Comparison of ENCODE assay signal across 28 cellular contexts in the genomic region with DNA sequence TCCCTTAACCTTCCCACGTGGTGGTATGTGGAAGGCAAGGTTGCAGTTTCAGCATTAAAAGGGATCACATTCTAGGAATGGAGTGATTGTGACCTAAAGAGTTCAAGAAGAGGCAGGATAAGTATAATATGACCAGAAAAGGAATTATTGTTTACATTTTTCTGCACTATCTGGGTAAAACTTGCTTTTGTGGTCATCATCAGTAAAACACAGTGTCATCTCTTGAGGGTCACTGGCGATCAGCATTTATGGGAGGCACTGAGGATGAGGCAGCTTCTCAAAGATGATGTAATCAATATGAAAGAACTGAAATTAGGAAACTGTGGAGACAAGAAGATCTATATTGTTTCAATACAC.
DNase-seq lines count a peak whose midpoint lies in the region; ATAC-seq, FAIRE-seq and TF ChIP-seq lines count a peak whose summit lies in the region.
"Had no signal": no experiment of that assay in that cellular context is flagged by ENCODE, and none has a peak within 500 bp of the region (broad histone marks: within the 10 kb centered on the region; RNA-seq: fewer than 3 reads in every experiment).

No MANE protein-coding gene starts in this region.

- no peak overlapping the region for H3K4ac ChIP-seq in IMR-90 (ENCODE audit: low read depth, low read length)

- peak overlapping the region; percentile 9; the same call in 1 of the 2 replicates for H3K18ac ChIP-seq in IMR-90 (ENCODE audit: low read depth, low read length)

- TF ChIP-seq EP300 in HepG2 (IDR thresholded peaks at IDR 0.05; ENCODE audit: low read depth in 2 of 2, low read length in 2 of 2) (no peak), HepG2 (CRISPR knock-in tag; IDR thresholded peaks at IDR 0.05; ENCODE audit: borderline replicate concordance) (no peak)

- H3K9me3 ChIP-seq in HepG2 (ENCODE audit: low read length) (no peaks in the 10 kb centered on the region), right lobe of liver (no peaks in the 10 kb centered on the region), IMR-90 (ENCODE audit: control insufficient read depth, insufficient read depth, low read length) (no peaks in the 10 kb centered on the region), uterus (no peaks in the 10 kb centered on the region)
- H3K9me3 ChIP-seq: A549; BLaER1 treated with 17β-estradiol and CSF1 and Interleukin-3, amounts not matched to agents 10 nM and 100 nM; HAP-1; SJSA1 had no signal

- H2AFZ ChIP-seq in HepG2 (ENCODE audit: low read length), result no peak overlapping the region
- H2AFZ ChIP-seq in IMR-90 (replicated peaks; ENCODE audit: low read length, poor library complexity), result no peak overlapping the region

- CTCF ChIA-PET in HepG2 (lab: Yijun Ruan, JAX; ENCODE audit: low intra/inter-chr PET ratio, low total read pairs) (no interaction called here), IMR-90 (lab: Yijun Ruan, JAX) (no interaction called here)

- peak overlapping the region; percentile 28 for H2BK5ac ChIP-seq in IMR-90 (ENCODE audit: low read depth, low read length, poor library complexity, severe bottlenecking)

- H3K4me2 ChIP-seq in HepG2 (ENCODE audit: low read depth, low read length), result no peak overlapping the region
- no peak overlapping the region for H3K4me2 ChIP-seq in IMR-90 (ENCODE audit: low read depth, low read length)
- H3K4me2 ChIP-seq: A549; BLaER1 treated with 17β-estradiol and CSF1 and Interleukin-3, amounts not matched to agents 10 nM and 100 nM had no signal

- H3K14ac ChIP-seq in IMR-90 (replicated peaks; ENCODE audit: low read depth, low read length), result peak overlapping the region; percentile 31; the same call in 1 of the 2 replicates

- no peaks in the 10 kb centered on the region for H3K79me2 ChIP-seq in HepG2 (ENCODE audit: insufficient read depth, low read length)

- no peak overlapping the region for H4K5ac ChIP-seq in IMR-90 (ENCODE audit: low read depth, low read length)

- H3K9me3 Mint-ChIP-seq in effector memory CD8-positive, alpha-beta T cell, result no peaks in the 10 kb centered on the region
- H3K9me3 Mint-ChIP-seq in stimulated activated effector memory CD8-positive, alpha-beta T cell treated with anti-CD3 and anti-CD28 coated beads, Interleukin-12 subunit alpha, Interleukin-12 subunit beta, amount 100 ng/mL, for 72 hours, result no peaks in the 10 kb centered on the region
- peaks cover 4% of the 10 kb centered on the region for H3K9me3 Mint-ChIP-seq in activated T-helper 17 cell treated with anti-CD3 and anti-CD28 coated beads, Interleukin-2, amount 50 U/mL, for 72 hours
- H3K9me3 Mint-ChIP-seq: IgD-negative memory B cell had no signal

- no peak for TF ChIP-seq RAD21 in HepG2 (CRISPR knock-in tag; IDR thresholded peaks at IDR 0.05)
- TF ChIP-seq RAD21 in IMR-90 (IDR thresholded peaks at IDR 0.05; ENCODE audit: low read length), result no peak

- FAIRE-seq in HepG2 (lab: Jason Lieb, UNC), result no peak
- FAIRE-seq: A549, GM12878 had no signal

- H2AK5ac ChIP-seq in IMR-90 (ENCODE audit: low read depth, low read length), result no peak overlapping the region

- H3K4me3 Mint-ChIP-seq in effector memory CD8-positive, alpha-beta T cell, result no peak overlapping the region
- no peak overlapping the region for H3K4me3 Mint-ChIP-seq in stimulated activated effector memory CD8-positive, alpha-beta T cell treated with anti-CD3 and anti-CD28 coated beads, Interleukin-12 subunit alpha, Interleukin-12 subunit beta, amount 100 ng/mL, for 72 hours
- H3K4me3 Mint-ChIP-seq in activated T-helper 17 cell treated with anti-CD3 and anti-CD28 coated beads, Interleukin-2, amount 50 U/mL, for 72 hours, result no peak overlapping the region
- H3K4me3 Mint-ChIP-seq: IgD-negative memory B cell had no signal

- no peak overlapping the region for H3K56ac ChIP-seq in IMR-90 (ENCODE audit: extremely low read depth, insufficient read depth, low read length)

- no peak overlapping the region for H2AK9ac ChIP-seq in IMR-90 (replicated peaks; ENCODE audit: low read depth, low read length, poor library complexity)

- H3K4me1 ChIP-seq in HepG2 (ENCODE audit: insufficient read depth, low read length) (no peaks in the 10 kb centered on the region), right lobe of liver (no peaks in the 10 kb centered on the region), IMR-90 (ENCODE audit: control insufficient read depth, insufficient read depth, low read length) (peaks cover 8% of the 10 kb centered on the region), uterus (no peaks in the 10 kb centered on the region)
- H3K4me1 ChIP-seq: A549, SJSA1 had no signal

- TF ChIP-seq POLR2A in HepG2 (IDR thresholded peaks at IDR 0.05; ENCODE audit: insufficient read depth in 1 of 2, low read depth in 2 of 2, low read length in 2 of 2), result no peak
- TF ChIP-seq POLR2A in right lobe of liver (IDR thresholded peaks at IDR 0.05), result no peak
- no peak for TF ChIP-seq POLR2A in IMR-90 (IDR thresholded peaks at IDR 0.05; ENCODE audit: low read depth, low read length)
- TF ChIP-seq POLR2A in uterus (IDR thresholded peaks at IDR 0.05), result no peak

- H3K36me3 Mint-ChIP-seq in effector memory CD8-positive, alpha-beta T cell (ENCODE audit: insufficient read depth), result no peaks in the 10 kb centered on the region
- H3K36me3 Mint-ChIP-seq in stimulated activated effector memory CD8-positive, alpha-beta T cell treated with anti-CD3 and anti-CD28 coated beads, Interleukin-12 subunit alpha, Interleukin-12 subunit beta, amount 100 ng/mL, for 72 hours, result no peaks in the 10 kb centered on the region
- H3K36me3 Mint-ChIP-seq in activated T-helper 17 cell treated with anti-CD3 and anti-CD28 coated beads, Interleukin-2, amount 50 U/mL, for 72 hours (ENCODE audit: low read depth), result no peaks in the 10 kb centered on the region
- H3K36me3 Mint-ChIP-seq: CD4-positive, alpha-beta memory T cell; IgD-negative memory B cell had no signal

- WGBS in HepG2 (ENCODE audit: low lambda C conversion rate), result 0% methylated on average over 2 of the region's 2 CpGs
- WGBS in right lobe of liver (ENCODE audit: insufficient coverage, low coverage, low lambda C conversion rate, missing lambda C conversion rate), result 65% methylated on average over 2 of the region's 2 CpGs
- no CpG with 5 or more reads among the region's 2 CpGs for WGBS in IMR-90 (ENCODE audit: extremely low coverage in 2 of 2, insufficient read length in 1 of 2), 2 experiments

- peaks cover 19 to 33% of the 10 kb centered on the region in 2 donors for H3K4me1 Mint-ChIP-seq in effector memory CD8-positive, alpha-beta T cell (ENCODE audit: low read depth in 2 of 2)
- H3K4me1 Mint-ChIP-seq in stimulated activated effector memory CD8-positive, alpha-beta T cell treated with anti-CD3 and anti-CD28 coated beads, Interleukin-12 subunit alpha, Interleukin-12 subunit beta, amount 100 ng/mL, for 72 hours, result peaks cover 13% of the 10 kb centered on the region
- H3K4me1 Mint-ChIP-seq in activated T-helper 17 cell treated with anti-CD3 and anti-CD28 coated beads, Interleukin-2, amount 50 U/mL, for 72 hours, result peaks cover 7% of the 10 kb centered on the region

- peak overlapping the region in 1 of 2 experiments; percentile 58; a peak in 1 of 4 replicates for H4K8ac ChIP-seq in IMR-90 (ENCODE audit: low read depth in 2 of 2, low read length in 2 of 2)

- H2BK15ac ChIP-seq in IMR-90 (ENCODE audit: low read depth, low read length), result no peak overlapping the region

- H4K20me1 ChIP-seq in HepG2 (ENCODE audit: insufficient read depth, low read length) (no peaks in the 10 kb centered on the region), IMR-90 (ENCODE audit: insufficient read depth, low read length) (no peaks in the 10 kb centered on the region)
- H4K20me1 ChIP-seq: BLaER1 treated with 17β-estradiol and CSF1 and Interleukin-3, amounts not matched to agents 10 nM and 100 nM had no signal

- in situ Hi-C loops in HepG2 (cut with HindIII; ENCODE audit: extremely low pct_ligation_motif_present, low pct_unique_long_range_greater_than_20kb), result no loop called here
- in situ Hi-C loops in IMR-90 (cut with MboI; ENCODE audit: low sequenced_read_pairs), result no loop called here

- intact Hi-C loops in HepG2 (cut with micrococcal nuclease; ENCODE audit: unreplicated experiment), result no loop called here
- intact Hi-C loops in right lobe of liver (cut with DNase I), result no loop called here
- intact Hi-C loops in IMR-90 (cut with micrococcal nuclease), result no loop called here
- intact Hi-C loops in uterus (cut with DNase I; ENCODE audit: low total_unique reads), result no loop called here

- peak overlapping the region; percentile 55; the same call in 1 of the 2 replicates for H2BK120ac ChIP-seq in IMR-90 (ENCODE audit: low read depth, low read length)

- POLR2A ChIA-PET in HepG2 (lab: Yijun Ruan, JAX) (no interaction called here), IMR-90 (lab: Charles Lee; ENCODE audit: unreplicated experiment) (no interaction called here)

- no peak overlapping the region for H2BK20ac ChIP-seq in IMR-90 (ENCODE audit: low read depth, low read length)

- H3K27ac Mint-ChIP-seq in effector memory CD8-positive, alpha-beta T cell, result peak overlapping the region; percentile 23 to 77
- H3K27ac Mint-ChIP-seq in stimulated activated effector memory CD8-positive, alpha-beta T cell treated with anti-CD3 and anti-CD28 coated beads, Interleukin-12 subunit alpha, Interleukin-12 subunit beta, amount 100 ng/mL, for 72 hours, result peak overlapping the region; percentile 65
- H3K27ac Mint-ChIP-seq in activated T-helper 17 cell treated with anti-CD3 and anti-CD28 coated beads, Interleukin-2, amount 50 U/mL, for 72 hours, result no peak overlapping the region
- H3K27ac Mint-ChIP-seq: CD4-positive, alpha-beta memory T cell; IgD-negative memory B cell had no signal

- dilution Hi-C loops in IMR-90 (cut with HindIII; ENCODE audit: low sequenced_read_pairs, unreplicated experiment), result no loop called here

- H3K27me3 ChIP-seq in HepG2 (ENCODE audit: control insufficient read depth in 1 of 2, insufficient read depth in 2 of 2, low read length in 2 of 2) (no peaks in the 10 kb centered on the region), right lobe of liver (no peaks in the 10 kb centered on the region), IMR-90 (ENCODE audit: control insufficient read depth, insufficient read depth, low read length) (no peaks in the 10 kb centered on the region), uterus (no peaks in the 10 kb centered on the region)
- H3K27me3 ChIP-seq: BLaER1 treated with 17β-estradiol and CSF1 and Interleukin-3, amounts not matched to agents 10 nM and 100 nM; SJSA1 had no signal

- ATAC-seq in HepG2, result no peak
- ATAC-seq in right lobe of liver, result no peak
- ATAC-seq in IMR-90 (ENCODE audit: low read depth), result peak; percentile 75
- ATAC-seq in effector memory CD8-positive, alpha-beta T cell (replicated peaks), result no peak
- ATAC-seq in stimulated activated effector memory CD8-positive, alpha-beta T cell treated with anti-CD3 and anti-CD28 coated beads, Interleukin-12 subunit alpha, Interleukin-12 subunit beta, amount 100 ng/mL, for 72 hours, result no peak
- ATAC-seq in activated T-helper 17 cell treated with anti-CD3 and anti-CD28 coated beads, Interleukin-2, amount 50 U/mL, for 72 hours (replicated peaks), result no peak
- ATAC-seq: A549, GM12878 had no signal

- H3K79me1 ChIP-seq in IMR-90 (ENCODE audit: low read depth in 1 of 2, low read length in 2 of 2), result no peaks in the 10 kb centered on the region

- BruUV-seq in HepG2 (replicated peaks; lab: Mats Ljungman, UMichigan), result no TSS peak
- no TSS peak for BruUV-seq in IMR-90 (replicated peaks; lab: Mats Ljungman, UMichigan)

- H3K9me1 ChIP-seq in IMR-90 (ENCODE audit: insufficient read depth, low read length), result 0 out of 2 replicates have a peak, but pooled peaks cover 4% of the 10 kb centered on the region

- H3K36me3 ChIP-seq in HepG2 (replicated peaks in 1 of 2; ENCODE audit: control insufficient read depth in 1 of 2, insufficient read depth in 2 of 2, low read length in 2 of 2) (no peaks in the 10 kb centered on the region), right lobe of liver (no peaks in the 10 kb centered on the region), IMR-90 (ENCODE audit: control insufficient read depth, insufficient read depth, low read length) (no peaks in the 10 kb centered on the region), uterus (no peaks in the 10 kb centered on the region)
- H3K36me3 ChIP-seq: BLaER1 treated with 17β-estradiol and CSF1 and Interleukin-3, amounts not matched to agents 10 nM and 100 nM; HAP-1; SJSA1 had no signal

- TF ChIP-seq CTCF in HepG2 (CRISPR knock-in tag; IDR thresholded peaks at IDR 0.05), result no peak
- TF ChIP-seq CTCF in right lobe of liver (IDR thresholded peaks at IDR 0.05), result no peak
- TF ChIP-seq CTCF in IMR-90 (conservative IDR thresholded peaks at IDR 0.05; ENCODE audit: low read depth, low read length), result no peak
- TF ChIP-seq CTCF in uterus (IDR thresholded peaks at IDR 0.05), result no peak

- no peak overlapping the region for H4K91ac ChIP-seq in IMR-90 (ENCODE audit: insufficient read depth, low read depth, low read length)

- H3K23ac ChIP-seq in IMR-90 (ENCODE audit: low read depth, low read length), result no peak overlapping the region

- H3K27ac ChIP-seq in HepG2 (ENCODE audit: extremely low read length, insufficient read depth, low read length), result no peak overlapping the region
- H3K27ac ChIP-seq in right lobe of liver, result no peak overlapping the region
- H3K27ac ChIP-seq in IMR-90 (ENCODE audit: insufficient read depth, low read length), result no peak overlapping the region
- H3K27ac ChIP-seq in uterus, result no peak overlapping the region
- H3K27ac ChIP-seq: A549; BLaER1 treated with 17β-estradiol and CSF1 and Interleukin-3, amounts not matched to agents 10 nM and 100 nM; SJSA1 had no signal

- DNase-seq in HepG2 (ENCODE audit: low spot score), result no peak
- no peak for DNase-seq in right lobe of liver
- peak; percentile 58 for DNase-seq in IMR-90
- DNase-seq in effector memory CD8-positive, alpha-beta T cell, result no peak
- no peak for DNase-seq in stimulated activated effector memory CD8-positive, alpha-beta T cell treated with anti-CD3 and anti-CD28 coated beads, Interleukin-12 subunit alpha, Interleukin-12 subunit beta, amount 100 ng/mL, for 72 hours (ENCODE audit: low spot score in 2 of 2)
- DNase-seq in uterus, result no peak
- DNase-seq: AML-193; CD4-positive, alpha-beta memory T cell; COR-L47; DMS53; GDM1; GOT3; NCI-H1092; NCI-H1436; NCI-H187 treated with DMSO at 0.1 percent for 48 hours; NCI-H2171 treated with DMSO at 0.1 percent for 48 hours; NCI-H524; NCI-H774; NK-92 treated with Interleukin-12 subunit alpha and Interleukin-12 subunit beta, amount 100 ng/mL, for 24 hours; Right ventricle myocardium superior; RPMI8226 had no signal

- H3K4me3 ChIP-seq in HepG2 (replicated peaks in 1 of 3; ENCODE audit: insufficient read depth in 1 of 3, low read depth in 2 of 3, low read length in 3 of 3), result no peak overlapping the region
- no peak overlapping the region for H3K4me3 ChIP-seq in right lobe of liver
- H3K4me3 ChIP-seq in IMR-90 (ENCODE audit: insufficient read depth, low read depth, low read length), result no peak overlapping the region
- no peak overlapping the region for H3K4me3 ChIP-seq in uterus
- H3K4me3 ChIP-seq: A549; BLaER1 treated with 17β-estradiol and CSF1 and Interleukin-3, amounts not matched to agents 10 nM and 100 nM; GM12878; HAP-1; SJSA1 had no signal

- no peaks in the 10 kb centered on the region for H3K27me3 Mint-ChIP-seq in effector memory CD8-positive, alpha-beta T cell
- H3K27me3 Mint-ChIP-seq in activated T-helper 17 cell treated with anti-CD3 and anti-CD28 coated beads, Interleukin-2, amount 50 U/mL, for 72 hours, result no peaks in the 10 kb centered on the region
- H3K27me3 Mint-ChIP-seq: CD4-positive, alpha-beta memory T cell; IgD-negative memory B cell had no signal

- H3K9ac ChIP-seq in HepG2 (ENCODE audit: insufficient read depth, low read depth, low read length) (no peak overlapping the region), IMR-90 (ENCODE audit: low read depth, low read length) (no peak overlapping the region)
- H3K9ac ChIP-seq: BLaER1 treated with 17β-estradiol and CSF1 and Interleukin-3, amounts not matched to agents 10 nM and 100 nM had no signal
